ENCODE assay signal across 17 cellular contexts in genomic region chr15:69140306-69140705, GRCh38. TPM values are rescaled to one million over a fixed set of nuclear protein-coding genes. Genes with fewer than 3 reads are reported as not detected.
A peak's percentile ranks its signal among the peaks of the same experiment; 100 is the strongest.
DNase-seq lines count a peak whose midpoint lies in the region; ATAC-seq, FAIRE-seq and TF ChIP-seq lines count a peak whose summit lies in the region.
"Had no signal": no experiment of that assay in that cellular context is flagged by ENCODE, and none has a peak within 500 bp of the region (broad histone marks: within the 10 kb centered on the region; RNA-seq: fewer than 3 reads in every experiment).

No MANE protein-coding gene starts in this region.

- POLR2A ChIA-PET in MCF 10A (lab: Yijun Ruan, JAX): interaction anchor here (1.3 to 1.5 kb wide), 2 partner anchors 20 to 54 kb away, joined by 3 to 4 read pairs; partner anchors contain the start of gene GLCE

- TF ChIP-seq POLR2A in breast epithelium (IDR thresholded peaks at IDR 0.05): no peak
- TF ChIP-seq POLR2A in Peyer's patch (IDR thresholded peaks at IDR 0.05): no peak

- no TSS peak for BruUV-seq in MCF 10A (replicated peaks; lab: Mats Ljungman, UMichigan)

- H3K9me3 ChIP-seq in breast epithelium: no peaks in the 10 kb centered on the region
- no peaks in the 10 kb centered on the region for H3K9me3 ChIP-seq in Peyer's patch
- H3K9me3 ChIP-seq: Caco-2 had no signal

- H3K27me3 ChIP-seq in breast epithelium: no peaks in the 10 kb centered on the region
- no peaks in the 10 kb centered on the region for H3K27me3 ChIP-seq in Peyer's patch

- FAIRE-seq in GM19239 (lab: Jason Lieb, UNC): no peak

- H3K36me3 ChIP-seq in breast epithelium (no peaks in the 10 kb centered on the region), Peyer's patch (no peaks in the 10 kb centered on the region)

- H3K4me1 ChIP-seq in breast epithelium: no peaks in the 10 kb centered on the region
- peaks cover 0 to 14% (median 1%) of the 10 kb centered on the region in 4 donors for H3K4me1 ChIP-seq in Peyer's patch

- TF ChIP-seq CTCF in breast epithelium (IDR thresholded peaks at IDR 0.05): no peak
- no peak for TF ChIP-seq CTCF in MCF 10A (IDR thresholded peaks at IDR 0.05; ENCODE audit: unreplicated experiment)
- no peak for TF ChIP-seq CTCF in Peyer's patch (IDR thresholded peaks at IDR 0.05)

- peaks cover 11% of the 10 kb centered on the region for H3K4me1 Mint-ChIP-seq in MCF 10A (ENCODE audit: insufficient read depth, unreplicated experiment)
- H3K4me1 Mint-ChIP-seq: T-cell had no signal

- H3K27me3 Mint-ChIP-seq in MCF 10A (ENCODE audit: insufficient read depth, unreplicated experiment): peaks cover 39% of the 10 kb centered on the region

- CTCF ChIA-PET in MCF 10A (lab: Yijun Ruan, JAX): no interaction called here

- H3K9me3 Mint-ChIP-seq in MCF 10A (ENCODE audit: unreplicated experiment): no peaks in the 10 kb centered on the region
- H3K9me3 Mint-ChIP-seq: HFFc6 had no signal

- H3K4me3 Mint-ChIP-seq in MCF 10A (ENCODE audit: unreplicated experiment): no peak overlapping the region
- H3K4me3 Mint-ChIP-seq: HFFc6, T-cell had no signal

- no peaks in the 10 kb centered on the region for H3K36me3 Mint-ChIP-seq in MCF 10A (ENCODE audit: insufficient read depth, unreplicated experiment)
- H3K36me3 Mint-ChIP-seq: T-cell had no signal

- peak overlapping the region in 1 of 2 donors; percentile 17 for H3K27ac ChIP-seq in breast epithelium
- no peak overlapping the region for H3K27ac ChIP-seq in Peyer's patch
- H3K27ac ChIP-seq: C4-2B, KMS-11, SK-N-MC had no signal

- peak; percentile 70 to 75 for DNase-seq in breast epithelium (ENCODE audit: low spot score in 2 of 2)
- DNase-seq in MCF 10A (ENCODE audit: unreplicated experiment): no peak
- peak; percentile 69 to 94 for DNase-seq in NCI-H446 (lab: John Stamatoyannopoulos, UW)
- DNase-seq in cerebellar cortex (ENCODE audit: low spot score): peak; percentile 90
- no peak for DNase-seq in GM19239 (ENCODE audit: insufficient read length, low spot score)
- no peak for DNase-seq in Peyer's patch
- DNase-seq: Caco-2; DMS79 treated with DMSO at 0.1 percent for 48 hours; HFFc6; NCI-H2107; NK-92 treated with Interleukin-12 subunit alpha and Interleukin-12 subunit beta, amount 100 ng/mL, for 24 hours; T-cell had no signal

- H3K27ac Mint-ChIP-seq in MCF 10A (ENCODE audit: low read depth, unreplicated experiment): no peak overlapping the region
- H3K27ac Mint-ChIP-seq: HFFc6, T-cell had no signal

- H3K4me3 ChIP-seq in breast epithelium (no peak overlapping the region), Peyer's patch (no peak overlapping the region)
- H3K4me3 ChIP-seq: SK-N-MC had no signal

- intact Hi-C loops in breast epithelium (cut with DNase I; ENCODE audit: low total_unique reads): no loop called here
- intact Hi-C loops in MCF 10A (cut with micrococcal nuclease): no loop called here

- ATAC-seq in HG03097 (IDR thresholded peaks at IDR 0.05; ENCODE audit: low FRiP score, unreplicated experiment) (no peak), HG03139 (IDR thresholded peaks at IDR 0.05; ENCODE audit: unreplicated experiment) (no peak)
- ATAC-seq: T-cell had no signal

RNA-seq across cellular contexts. Expression of gene GLCE, which starts 20.1 kb away (rescaled TPM):
- 10 to 100 TPM; 15.0 to 52.2 (median 28.8) TPM for total RNA-seq in breast epithelium
- 7.5 and 8.3 TPM in 2 replicates for total RNA-seq in MCF 10A (2022)
- 10 to 100 TPM; 33.8 to 50.7 (median 43.8) TPM for total RNA-seq in Peyer's patch

Comparison
In these comparisons a context has a peak if more than half of its experiments do, and no peak if none do; other contexts are left out.
1. DNase-seq: peak in breast epithelium (2 of 2), NCI-H446 (2 of 2) and cerebellar cortex (single experiment); none in MCF 10A (single experiment), GM19239 (single experiment) and Peyer's patch (0 of 3).